In genomic region chr9:111548623-111549022, GRCh38 we compare ENCODE assay signal across 35 cellular contexts.
"Had no signal": no experiment of that assay in that cellular context is flagged by ENCODE, and none has a peak within 500 bp of the region (broad histone marks: within the 10 kb centered on the region; RNA-seq: fewer than 3 reads in every experiment).

No MANE protein-coding gene starts in this region.

- H3K4me1 ChIP-seq: ascending aorta had no signal

- H3K4me1 Mint-ChIP-seq: activated B cell treated with CpG ODN at 0.5 μM for 24 hours; activated CD4-positive, alpha-beta T cell treated with anti-CD3 and anti-CD28 coated beads, Interleukin-2, amount 10 ng/mL, durations not matched to agents 24 days and 14 days; activated naive CD8-positive, alpha-beta T cell treated with anti-CD3 and anti-CD28 coated beads for 36 hours; activated T-helper 17 cell treated with anti-CD3 and anti-CD28 coated beads, Interleukin-2, amount 50 U/mL, for 72 hours; brain; central memory CD8-positive, alpha-beta T cell; T-cell; T-helper 17 cell had no signal

- H3K4me3 ChIP-seq: ascending aorta, cardiac muscle cell had no signal

- H3K27ac ChIP-seq: ascending aorta, cardiac muscle cell, VCaP had no signal

- H3K27me3 ChIP-seq: ascending aorta, cardiac muscle cell had no signal

- FAIRE-seq: bronchial epithelial cell, TTC549 had no signal

- H3K27ac Mint-ChIP-seq: activated B cell treated with CpG ODN at 0.5 μM for 24 hours; activated CD4-positive, alpha-beta memory T cell treated with anti-CD3 and anti-CD28 coated beads for 36 hours; activated CD4-positive, alpha-beta T cell treated with anti-CD3 and anti-CD28 coated beads, Interleukin-2, amount 10 ng/mL, durations not matched to agents 24 days and 14 days; activated CD8-positive, alpha-beta T cell treated with anti-CD3 and anti-CD28 coated beads for 36 hours; activated naive CD4-positive, alpha-beta T cell treated with anti-CD3 and anti-CD28 coated beads for 36 hours; activated naive CD4-positive, alpha-beta T cell treated with anti-CD3 and anti-CD28 coated beads, Interleukin-2, amount 50 U/mL, for 72 hours; activated naive CD8-positive, alpha-beta T cell treated with anti-CD3 and anti-CD28 coated beads for 36 hours; activated T-cell treated with anti-CD3 and anti-CD28 coated beads, Interleukin-2, amount 50 U/mL, for 72 hours; activated T-helper 1 cell treated with anti-CD3 and anti-CD28 coated beads, Interleukin-12 subunit alpha, Interleukin-12 subunit beta, Interleukin-2, Interleukin-4 antibody, amounts not matched to agents 30 ng/mL and 10 ng/mL and 1 ng/mL, durations not matched to agents 14 hours and 24 hours and 36 hours; activated T-helper 17 cell treated with anti-CD3 and anti-CD28 coated beads, Interleukin-2, amount 50 U/mL, for 72 hours; brain; T-cell; T-helper 17 cell had no signal

- H3K4me3 Mint-ChIP-seq: activated B cell treated with CpG ODN at 0.5 μM for 24 hours; activated CD4-positive, alpha-beta memory T cell treated with anti-CD3 and anti-CD28 coated beads for 36 hours; activated CD4-positive, alpha-beta T cell treated with anti-CD3 and anti-CD28 coated beads, Interleukin-2, amount 10 ng/mL, durations not matched to agents 24 days and 14 days; activated CD8-positive, alpha-beta T cell treated with anti-CD3 and anti-CD28 coated beads for 36 hours; activated naive CD4-positive, alpha-beta T cell treated with anti-CD3 and anti-CD28 coated beads for 36 hours; activated naive CD8-positive, alpha-beta T cell treated with anti-CD3 and anti-CD28 coated beads for 36 hours; activated T-cell treated with anti-CD3 and anti-CD28 coated beads, Interleukin-2, amount 50 U/mL, for 4 hours; activated T-cell treated with anti-CD3 and anti-CD28 coated beads, Interleukin-2, amount 50 U/mL, for 72 hours; activated T-helper 1 cell treated with anti-CD3 and anti-CD28 coated beads, Interleukin-12 subunit alpha, Interleukin-12 subunit beta, Interleukin-2, Interleukin-4 antibody, amounts not matched to agents 30 ng/mL and 10 ng/mL and 1 ng/mL, durations not matched to agents 14 hours and 24 hours and 36 hours; activated T-helper 17 cell treated with anti-CD3 and anti-CD28 coated beads, Interleukin-2, amount 50 U/mL, for 72 hours; brain; central memory CD8-positive, alpha-beta T cell; T-cell; T-helper 17 cell had no signal

- ATAC-seq: activated CD8-positive, alpha-beta T cell treated with anti-CD3 and anti-CD28 coated beads for 36 hours; activated naive CD4-positive, alpha-beta T cell treated with anti-CD3 and anti-CD28 coated beads, Interleukin-2, amount 50 U/mL, for 72 hours; activated T-cell treated with anti-CD3 and anti-CD28 coated beads, Interleukin-2, amount 50 U/mL, for 4 hours; activated T-cell treated with anti-CD3 and anti-CD28 coated beads, Interleukin-2, amount 50 U/mL, for 72 hours; activated T-helper 17 cell treated with anti-CD3 and anti-CD28 coated beads, Interleukin-2, amount 50 U/mL, for 72 hours; T-cell; T-helper 17 cell had no signal

- DNase-seq: activated B cell treated with CpG ODN at 0.5 μM for 24 hours; activated CD4-positive, alpha-beta memory T cell treated with anti-CD3 and anti-CD28 coated beads for 36 hours; activated CD4-positive, alpha-beta T cell treated with anti-CD3 and anti-CD28 coated beads for 4 hours; activated CD4-positive, alpha-beta T cell treated with anti-CD3 and anti-CD28 coated beads, Interleukin-2, amount 10 ng/mL, durations not matched to agents 24 days and 14 days; activated CD4-positive, alpha-beta T cell treated with anti-CD3 and anti-CD28 coated beads, Interleukin-2, amount 50 U/mL, for 1 hour; activated CD4-positive, alpha-beta T cell treated with anti-CD3 and anti-CD28 coated beads, Interleukin-2, amount 50 U/mL, for 4 hours; activated CD4-positive, CD25-positive, alpha-beta regulatory T cell treated with anti-CD3 and anti-CD28 coated beads, Interleukin-2, amount 50 U/mL, for 72 hours; activated CD8-positive, alpha-beta memory T cell treated with anti-CD3 and anti-CD28 coated beads, Interleukin-2, amount 50 U/mL, for 4 hours; activated CD8-positive, alpha-beta T cell treated with anti-CD3 and anti-CD28 coated beads for 36 hours; activated effector memory CD4-positive, alpha-beta T cell treated with anti-CD3 and anti-CD28 coated beads, Interleukin-2, amount 50 U/mL, for 16 hours; activated gamma-delta T cell treated with Interleukin-2 at 50 U/mL for 16 hours; activated naive CD4-positive, alpha-beta T cell; activated naive CD4-positive, alpha-beta T cell treated with anti-CD3 and anti-CD28 coated beads for 36 hours; activated naive CD4-positive, alpha-beta T cell treated with anti-CD3 and anti-CD28 coated beads, Interleukin-2, amount 50 U/mL, for 16 hours; activated naive CD8-positive, alpha-beta T cell treated with anti-CD3 and anti-CD28 coated beads for 36 hours; activated T-cell treated with anti-CD3 and anti-CD28 coated beads for 4 hours; activated T-cell treated with anti-CD3 and anti-CD28 coated beads, Interleukin-2, amount 50 U/mL, for 1 hour; activated T-cell treated with anti-CD3 and anti-CD28 coated beads, Interleukin-2, amount 50 U/mL, for 4 hours; activated T-cell treated with anti-CD3 and anti-CD28 coated beads, Interleukin-2, amount 50 U/mL, for 72 hours; amygdala; anterior cingulate cortex; caudate nucleus; cerebellar nuclear complex; T-cell; T-helper 17 cell had no signal

- H3K27me3 Mint-ChIP-seq: activated B cell treated with CpG ODN at 0.5 μM for 24 hours; activated CD4-positive, alpha-beta memory T cell treated with anti-CD3 and anti-CD28 coated beads for 36 hours; activated CD4-positive, alpha-beta T cell treated with anti-CD3 and anti-CD28 coated beads, Interleukin-2, amount 10 ng/mL, durations not matched to agents 24 days and 14 days; activated CD8-positive, alpha-beta T cell treated with anti-CD3 and anti-CD28 coated beads for 36 hours; activated naive CD8-positive, alpha-beta T cell treated with anti-CD3 and anti-CD28 coated beads for 36 hours; activated T-helper 17 cell treated with anti-CD3 and anti-CD28 coated beads, Interleukin-2, amount 50 U/mL, for 72 hours; central memory CD8-positive, alpha-beta T cell; T-cell; T-helper 17 cell had no signal
